ENCODE assay signal across 9 cellular contexts in genomic region chr15:74332011-74332410, GRCh38. TPM values are rescaled to one million over a fixed set of nuclear protein-coding genes. Genes with fewer than 3 reads are reported as not detected.
"Had no signal": no experiment of that assay in that cellular context is flagged by ENCODE, and none has a peak within 500 bp of the region (broad histone marks: within the 10 kb centered on the region; RNA-seq: fewer than 3 reads in every experiment).

No MANE protein-coding gene starts in this region.

- H2AFZ ChIP-seq: GM23248 had no signal

- H3K9ac ChIP-seq: GM23248 had no signal

- H3K9me3 ChIP-seq: HAP-1 had no signal

- DNase-seq: GM23248, GOT3, H7, HFFc6, IMR-90 had no signal

- FAIRE-seq: HTR-8/SVneo had no signal

- H3K4me1 ChIP-seq: HAP-1 had no signal

- H3K4me3 ChIP-seq: GM23248, HAP-1 had no signal

- H3K27ac ChIP-seq: GM23248 had no signal

- H3K36me3 ChIP-seq: HAP-1 had no signal

RNA-seq across cellular contexts. Expression of gene CYP11A1, which starts 35.4 kb away (rescaled TPM):
- total RNA-seq: H4, HT-29 had no signal
